In the genomic region with DNA sequence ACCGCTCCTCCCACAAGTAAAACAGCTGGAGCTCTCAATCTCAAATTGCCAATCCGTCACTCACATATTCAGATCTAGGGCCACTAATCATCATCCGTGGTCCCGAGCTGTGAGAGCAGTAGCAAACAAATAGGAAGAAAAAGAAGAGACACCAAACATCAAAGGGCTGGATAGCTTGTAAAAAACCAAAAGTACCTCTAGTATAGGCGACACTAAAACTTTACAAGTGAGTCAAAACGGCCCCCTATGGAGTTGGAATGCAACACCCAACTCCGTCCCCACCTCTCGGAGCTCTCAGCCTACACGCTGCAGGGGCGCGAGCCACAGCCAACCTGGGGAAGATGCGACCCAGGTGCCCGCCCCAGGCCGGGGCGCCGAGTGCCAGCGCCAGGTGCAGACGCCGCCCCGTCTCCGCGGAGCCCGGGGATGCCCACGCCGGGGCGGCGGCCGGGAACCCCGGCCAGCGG, we compare ENCODE assay signal across 8 cellular contexts. TPM values are rescaled to one million over a fixed set of nuclear protein-coding genes. Genes with fewer than 3 reads are reported as not detected.
DNase-seq lines count a peak whose midpoint lies in the region; ATAC-seq and TF ChIP-seq lines count a peak whose summit lies in the region.

No MANE protein-coding gene starts in this region.

- no peaks in the 10 kb centered on the region for H3K36me3 ChIP-seq in CD8-positive, alpha-beta memory T cell (ENCODE audit: insufficient read depth, low read length)

- no peaks in the 10 kb centered on the region for H3K27me3 ChIP-seq in CD8-positive, alpha-beta memory T cell (ENCODE audit: insufficient read depth, low read length, poor library complexity, severe bottlenecking)

- no peaks in the 10 kb centered on the region for H3K9me3 ChIP-seq in CD8-positive, alpha-beta memory T cell (ENCODE audit: low read length)

- peak overlapping the region; percentile 69 for H3K27ac ChIP-seq in CD8-positive, alpha-beta memory T cell (ENCODE audit: low read depth, low read length)

- CTCF ChIA-PET in CD8-positive, alpha-beta memory T cell (lab: Charles Lee), result interaction anchor here (0.7 to 4.4 kb wide), 27 partner anchors 9 to 152 kb away, joined by 3 to 43 read pairs (median 5); no protein-coding TSS in a partner anchor

- peaks cover 19% of the 10 kb centered on the region for H3K4me1 ChIP-seq in CD8-positive, alpha-beta memory T cell (ENCODE audit: insufficient read depth, low read length)

- H3K27ac Mint-ChIP-seq in CD8-positive, alpha-beta memory T cell, result peak overlapping the region; percentile 74 to 95 (median 89)
- peak overlapping the region; percentile 46 to 90 (median 85) for H3K27ac Mint-ChIP-seq in brain

- POLR2A ChIA-PET in CD8-positive, alpha-beta memory T cell (lab: Charles Lee), result interaction anchor here (1.2 to 1.7 kb wide), 4 partner anchors 8 to 46 kb away, joined by 3 to 12 read pairs (median 4); no protein-coding TSS in a partner anchor

- TF ChIP-seq CTCF in brain (conservative IDR thresholded peaks at IDR 0.05), result no peak

- ATAC-seq in GM19351 (IDR thresholded peaks at IDR 0.05; ENCODE audit: unreplicated experiment), result peak; percentile 38
- ATAC-seq in HG03457 (IDR thresholded peaks at IDR 0.05; ENCODE audit: unreplicated experiment), result peak; percentile 35

- H3K9me3 Mint-ChIP-seq in CD8-positive, alpha-beta memory T cell, result no peaks in the 10 kb centered on the region
- peaks cover 0 to 9% (median 2%) of the 10 kb centered on the region in 5 experiments for H3K9me3 Mint-ChIP-seq in brain

- H3K36me3 Mint-ChIP-seq in CD8-positive, alpha-beta memory T cell, result peaks cover 0 to 12% (median 5%) of the 10 kb centered on the region in 3 donors
- H3K36me3 Mint-ChIP-seq in brain, result peaks cover 30% of the 10 kb centered on the region

- peaks cover 37 to 53% (median 39%) of the 10 kb centered on the region in 3 donors for H3K4me1 Mint-ChIP-seq in CD8-positive, alpha-beta memory T cell
- H3K4me1 Mint-ChIP-seq in brain, result peaks cover 57% of the 10 kb centered on the region

- peak overlapping the region; percentile 79 to 93 (median 87) for H3K4me3 Mint-ChIP-seq in CD8-positive, alpha-beta memory T cell
- H3K4me3 Mint-ChIP-seq in brain, result peak overlapping the region; percentile 94 to 98 (median 95)

- DNase-seq in CD8-positive, alpha-beta memory T cell, result peak; percentile 30 to 67 (median 55)
- DNase-seq in SW 1271 (lab: John Stamatoyannopoulos, UW), result peak; percentile 22 to 63
- peak; percentile 75 for DNase-seq in kidney tubule cell (ENCODE audit: low spot score)
- DNase-seq in stimulated activated CD4-positive, alpha-beta T cell treated with anti-CD3 and anti-CD28 coated beads, Interleukin-4, amount 100 ng/mL, for 48 hours (ENCODE audit: low read depth in 2 of 2), result peak; percentile 28 to 30
- no peak for DNase-seq in UCSD-AML1 (lab: John Stamatoyannopoulos, UW; ENCODE audit: unreplicated experiment)

- peak overlapping the region; percentile 70 for H3K4me3 ChIP-seq in CD8-positive, alpha-beta memory T cell (ENCODE audit: low read length)

- no peaks in the 10 kb centered on the region for H3K27me3 Mint-ChIP-seq in CD8-positive, alpha-beta memory T cell
- peaks cover 7% of the 10 kb centered on the region for H3K27me3 Mint-ChIP-seq in brain

RNA-seq across cellular contexts. Expression of a gene that starts 0.6 kb away (rescaled TPM):
- total RNA-seq in CD8-positive, alpha-beta memory T cell, result 10 to 100 TPM; 47.3 to 51.2 TPM
- 27.5 TPM for polyA plus RNA-seq in CD8-positive, alpha-beta memory T cell
- polyA plus RNA-seq in brain (ENCODE audit: insufficient read depth, low read depth, low replicate concordance), result 23.7 TPM
